26 cellular contexts compared by ENCODE assay signal in the genomic region with DNA sequence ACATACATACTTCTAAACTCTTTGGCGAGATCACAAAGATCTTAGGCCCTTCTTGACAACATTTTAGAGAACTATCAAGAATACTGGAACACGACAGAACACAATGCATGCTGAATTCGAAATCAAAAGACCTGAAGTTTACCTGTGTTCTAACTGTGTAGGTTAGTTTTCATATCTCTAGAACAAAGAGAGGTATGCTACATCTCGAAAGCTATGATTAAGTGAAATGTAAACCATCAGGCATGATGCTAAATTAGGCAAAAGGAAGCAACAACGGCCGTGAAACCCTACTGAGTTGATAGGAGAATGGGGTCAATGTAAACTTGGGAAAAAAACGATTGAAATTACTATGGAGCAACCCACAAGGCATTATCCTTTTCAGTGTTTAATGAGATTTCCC. TPM values are rescaled to one million over a fixed set of nuclear protein-coding genes. Genes with fewer than 3 reads are reported as not detected.
DNase-seq lines count a peak whose midpoint lies in the region; ATAC-seq, FAIRE-seq and TF ChIP-seq lines count a peak whose summit lies in the region.
"Had no signal": no experiment of that assay in that cellular context is flagged by ENCODE, and none has a peak within 500 bp of the region (broad histone marks: within the 10 kb centered on the region; RNA-seq: fewer than 3 reads in every experiment).

No MANE protein-coding gene starts in this region.

- DNase-seq in activated CD4-positive, CD25-positive, alpha-beta regulatory T cell treated with anti-CD3 and anti-CD28 coated beads, Interleukin-2, amount 50 U/mL, for 72 hours = no peak
- DNase-seq in GM12891 (ENCODE audit: insufficient read length, low spot score) = no peak
- DNase-seq in activated CD8-positive, alpha-beta T cell treated with anti-CD3 and anti-CD28 coated beads for 36 hours = no peak
- DNase-seq in natural killer cell treated with Interleukin-12 subunit alpha and Interleukin-12 subunit beta and Interleukin-15 and Interleukin-18, amount 100 ng/mL, for 72 hours (ENCODE audit: low spot score) = no peak
- no peak for DNase-seq in NCI-H2171 treated with DMSO at 0.1 percent for 48 hours (lab: John Stamatoyannopoulos, UW)
- DNase-seq in left lung = no peak
- DNase-seq: activated CD4-positive, alpha-beta T cell treated with anti-CD3 and anti-CD28 coated beads, Interleukin-2, amount 50 U/mL, for 48 hours; HCEC 1CT; head of caudate nucleus; kidney glomerular epithelial cell; NCI-H187; NCI-H526 treated with DMSO at 0.1 percent for 48 hours; SK-N-SH; WERI-Rb-1 had no signal

- no peaks in the 10 kb centered on the region for H3K9me3 ChIP-seq in left lung
- H3K9me3 ChIP-seq: A549, SK-N-SH, tibial nerve had no signal

- POLR2A ChIA-PET in activated CD8-positive, alpha-beta T cell treated with anti-CD3 and anti-CD28 coated beads for 36 hours (lab: Charles Lee) = no interaction called here

- peak; percentile 66 for FAIRE-seq in GM12891 (lab: Jason Lieb, UNC)
- FAIRE-seq: A549, GM12878 had no signal

- H3K27me3 ChIP-seq in left lung = no peaks in the 10 kb centered on the region
- H3K27me3 ChIP-seq: neural progenitor cell, tibial nerve had no signal

- no peaks in the 10 kb centered on the region for H3K9me3 Mint-ChIP-seq in activated CD8-positive, alpha-beta T cell treated with anti-CD3 and anti-CD28 coated beads for 36 hours
- H3K9me3 Mint-ChIP-seq in natural killer cell treated with Interleukin-12 subunit alpha and Interleukin-12 subunit beta and Interleukin-15 and Interleukin-18, amount 100 ng/mL, for 72 hours = peaks cover 3% of the 10 kb centered on the region
- H3K9me3 Mint-ChIP-seq: activated naive CD4-positive, alpha-beta T cell treated with anti-CD3 and anti-CD28 coated beads, Interleukin-2, amount 50 U/mL, for 72 hours; activated T-helper 1 cell treated with anti-CD3 and anti-CD28 coated beads, Interleukin-12 subunit alpha, Interleukin-12 subunit beta, Interleukin-2, Interleukin-4 antibody, amounts not matched to agents 30 ng/mL and 10 ng/mL and 1 ng/mL, durations not matched to agents 14 hours and 24 hours and 36 hours had no signal

- H3K4me1 ChIP-seq in left lung = peaks cover 0 to 4% of the 10 kb centered on the region in 2 donors
- H3K4me1 ChIP-seq: A549 had no signal

- TF ChIP-seq CTCF in activated CD8-positive, alpha-beta T cell treated with anti-CD3 and anti-CD28 coated beads for 36 hours (IDR thresholded peaks at IDR 0.05) = no peak
- no peak for TF ChIP-seq CTCF in left lung (IDR thresholded peaks at IDR 0.05)

- intact Hi-C loops in activated CD8-positive, alpha-beta T cell treated with anti-CD3 and anti-CD28 coated beads for 36 hours (cut with micrococcal nuclease) = no loop called here
- intact Hi-C loops in left lung (cut with DNase I) = no loop called here

- H3K4me3 ChIP-seq in left lung = no peak overlapping the region
- H3K4me3 ChIP-seq: A549, GM12878, lung, neural progenitor cell, tibial nerve had no signal

- peak; percentile 69 to 74 for ATAC-seq in activated CD4-positive, CD25-positive, alpha-beta regulatory T cell treated with anti-CD3 and anti-CD28 coated beads, Interleukin-2, amount 50 U/mL, for 24 hours
- peak; percentile 38 for ATAC-seq in activated CD8-positive, alpha-beta T cell treated with anti-CD3 and anti-CD28 coated beads for 36 hours
- ATAC-seq in natural killer cell treated with Interleukin-12 subunit alpha and Interleukin-12 subunit beta and Interleukin-15 and Interleukin-18, amount 100 ng/mL, for 72 hours = no peak
- no peak for ATAC-seq in left lung
- no peak for ATAC-seq in HG02610 (IDR thresholded peaks at IDR 0.05; ENCODE audit: unreplicated experiment)
- ATAC-seq: A549; activated naive CD4-positive, alpha-beta T cell treated with anti-CD3 and anti-CD28 coated beads, Interleukin-2, amount 50 U/mL, for 72 hours; sciatic nerve had no signal

- no peaks in the 10 kb centered on the region for H3K36me3 ChIP-seq in left lung
- H3K36me3 ChIP-seq: neural progenitor cell, tibial nerve, WERI-Rb-1 had no signal

- H3K27ac ChIP-seq in left lung = no peak overlapping the region
- H3K27ac ChIP-seq: A549, HL-60, RWPE1, tibial nerve, WERI-Rb-1 had no signal

- H3K36me3 Mint-ChIP-seq in activated CD8-positive, alpha-beta T cell treated with anti-CD3 and anti-CD28 coated beads for 36 hours (ENCODE audit: low read depth) = no peaks in the 10 kb centered on the region
- H3K36me3 Mint-ChIP-seq in natural killer cell treated with Interleukin-12 subunit alpha and Interleukin-12 subunit beta and Interleukin-15 and Interleukin-18, amount 100 ng/mL, for 72 hours = no peaks in the 10 kb centered on the region
- H3K36me3 Mint-ChIP-seq: activated naive CD4-positive, alpha-beta T cell treated with anti-CD3 and anti-CD28 coated beads, Interleukin-2, amount 50 U/mL, for 72 hours had no signal

- CTCF ChIA-PET in activated CD8-positive, alpha-beta T cell treated with anti-CD3 and anti-CD28 coated beads for 36 hours (lab: Charles Lee) = interaction anchor here (1.3 to 1.9 kb wide), 2 partner anchors 11 to 46 kb away, joined by 3 to 7 read pairs; no protein-coding TSS in a partner anchor

- H3K4me3 Mint-ChIP-seq in activated CD8-positive, alpha-beta T cell treated with anti-CD3 and anti-CD28 coated beads for 36 hours = peak overlapping the region; percentile 55
- peak overlapping the region; percentile 61 for H3K4me3 Mint-ChIP-seq in natural killer cell treated with Interleukin-12 subunit alpha and Interleukin-12 subunit beta and Interleukin-15 and Interleukin-18, amount 100 ng/mL, for 72 hours
- H3K4me3 Mint-ChIP-seq: activated T-helper 1 cell treated with anti-CD3 and anti-CD28 coated beads, Interleukin-12 subunit alpha, Interleukin-12 subunit beta, Interleukin-2, Interleukin-4 antibody, amounts not matched to agents 30 ng/mL and 10 ng/mL and 1 ng/mL, durations not matched to agents 14 hours and 24 hours and 36 hours; neural progenitor cell had no signal

- H3K4me1 Mint-ChIP-seq in activated CD8-positive, alpha-beta T cell treated with anti-CD3 and anti-CD28 coated beads for 36 hours (ENCODE audit: low read depth) = peaks cover 43% of the 10 kb centered on the region
- peaks cover 29% of the 10 kb centered on the region in 2 donors for H3K4me1 Mint-ChIP-seq in natural killer cell treated with Interleukin-12 subunit alpha and Interleukin-12 subunit beta and Interleukin-15 and Interleukin-18, amount 100 ng/mL, for 72 hours (ENCODE audit: low read depth in 2 of 2)
- H3K4me1 Mint-ChIP-seq: neural progenitor cell had no signal

- peak overlapping the region; percentile 73 for H3K27ac Mint-ChIP-seq in activated CD8-positive, alpha-beta T cell treated with anti-CD3 and anti-CD28 coated beads for 36 hours
- peak overlapping the region; percentile 4 to 82 for H3K27ac Mint-ChIP-seq in natural killer cell treated with Interleukin-12 subunit alpha and Interleukin-12 subunit beta and Interleukin-15 and Interleukin-18, amount 100 ng/mL, for 72 hours
- H3K27ac Mint-ChIP-seq: activated T-helper 1 cell treated with anti-CD3 and anti-CD28 coated beads, Interleukin-12 subunit alpha, Interleukin-12 subunit beta, Interleukin-2, Interleukin-4 antibody, amounts not matched to agents 30 ng/mL and 10 ng/mL and 1 ng/mL, durations not matched to agents 14 hours and 24 hours and 36 hours; neural progenitor cell had no signal

- no peaks in the 10 kb centered on the region for H3K27me3 Mint-ChIP-seq in activated CD8-positive, alpha-beta T cell treated with anti-CD3 and anti-CD28 coated beads for 36 hours
- H3K27me3 Mint-ChIP-seq in natural killer cell treated with Interleukin-12 subunit alpha and Interleukin-12 subunit beta and Interleukin-15 and Interleukin-18, amount 100 ng/mL, for 72 hours = no peaks in the 10 kb centered on the region

- no peak for TF ChIP-seq POLR2A in GM12891 (IDR thresholded peaks at IDR 0.05; ENCODE audit: low read depth, low read length)

TF ChIP-seq in GM12891, 5 proteins besides CTCF, POLR2A, EP300 and RAD21:
- TF ChIP-seq POU2F2 (IDR thresholded peaks at IDR 0.05; ENCODE audit: low read depth, low read length) (no peak), SPI1 (IDR thresholded peaks at IDR 0.05; ENCODE audit: low read depth, low read length) (no peak), TAF1 (IDR thresholded peaks at IDR 0.05; ENCODE audit: low read depth, low read length) (no peak), POLR2AphosphoS5 (IDR thresholded peaks at IDR 0.05; ENCODE audit: low read depth, low read length) (no peak), PAX5 (IDR thresholded peaks at IDR 0.05; ENCODE audit: insufficient read depth, low read length, severe bottlenecking) (no peak)

RNA-seq across cellular contexts. Expression of a gene that starts 43.7 kb away (rescaled TPM):
- 32.8 TPM for polyA plus RNA-seq in GM12891 (2012; ENCODE audit: low read depth, missing spikeins)
- 10 to 100 TPM; 24.4 to 28.7 TPM for total RNA-seq in activated CD8-positive, alpha-beta T cell treated with anti-CD3 and anti-CD28 coated beads for 36 hours
- 10 to 100 TPM; 48.3 to 80.0 TPM for total RNA-seq in natural killer cell treated with Interleukin-12 subunit alpha and Interleukin-12 subunit beta and Interleukin-15 and Interleukin-18, amount 100 ng/mL, for 72 hours
- total RNA-seq in left lung = 10 to 100 TPM; 11.2 to 11.6 TPM

Comparison
In these comparisons a context has a peak if more than half of its experiments do, and no peak if none do; other contexts are left out.
1. ATAC-seq: peak in activated CD4-positive, CD25-positive, alpha-beta regulatory T cell treated with anti-CD3 and anti-CD28 coated beads, Interleukin-2, amount 50 U/mL, for 24 hours (2 of 2) and activated CD8-positive, alpha-beta T cell treated with anti-CD3 and anti-CD28 coated beads for 36 hours (single experiment); none in natural killer cell treated with Interleukin-12 subunit alpha and Interleukin-12 subunit beta and Interleukin-15 and Interleukin-18, amount 100 ng/mL, for 72 hours (0 of 2), left lung (single experiment) and HG02610 (single experiment).